ENCODE assay signal across 31 cellular contexts in genomic region chr11:84381666-84382065, GRCh38.
"Had no signal": no experiment of that assay in that cellular context is flagged by ENCODE, and none has a peak within 500 bp of the region (broad histone marks: within the 10 kb centered on the region; RNA-seq: fewer than 3 reads in every experiment).

No MANE protein-coding gene starts in this region.

- H3K27ac ChIP-seq: ascending aorta, breast epithelium, cardiac muscle cell, colonic mucosa, epithelial cell of prostate, esophagus squamous epithelium, gastroesophageal sphincter had no signal

- H3K4me1 ChIP-seq: ascending aorta, breast epithelium, colonic mucosa, esophagus squamous epithelium had no signal

- H3K4me3 ChIP-seq: ascending aorta, breast epithelium, cardiac muscle cell, colonic mucosa, esophagus squamous epithelium, gastroesophageal sphincter had no signal

- H3K9me3 ChIP-seq: ascending aorta, breast epithelium, colonic mucosa, esophagus squamous epithelium, gastroesophageal sphincter had no signal

- H3K36me3 ChIP-seq: ascending aorta, breast epithelium, cardiac muscle cell, colonic mucosa, esophagus squamous epithelium, gastroesophageal sphincter had no signal

- FAIRE-seq: endometrium, endothelial cell of umbilical vein had no signal

- DNase-seq: activated CD4-positive, alpha-beta memory T cell treated with anti-CD3 and anti-CD28 coated beads, Interleukin-2, amount 10 ng/mL, durations not matched to agents 7 days and 5 days; activated CD4-positive, alpha-beta T cell treated with anti-CD3 and anti-CD28 coated beads for 4 hours; activated CD4-positive, alpha-beta T cell treated with anti-CD3 and anti-CD28 coated beads, Interleukin-2, amount 10 ng/mL, durations not matched to agents 7 days and 5 days; activated CD4-positive, alpha-beta T cell treated with anti-CD3 and anti-CD28 coated beads, Interleukin-2, amount 50 U/mL, for 4 hours; activated CD4-positive, CD25-positive, alpha-beta regulatory T cell; activated CD4-positive, CD25-positive, alpha-beta regulatory T cell treated with anti-CD3 and anti-CD28 coated beads, Interleukin-2, amount 50 U/mL, for 72 hours; activated CD8-positive, alpha-beta memory T cell treated with anti-CD3 and anti-CD28 coated beads, Interleukin-2, amount 50 U/mL, for 48 hours; activated gamma-delta T cell; activated naive CD4-positive, alpha-beta T cell; activated naive CD4-positive, alpha-beta T cell treated with anti-CD3 and anti-CD28 coated beads, Interleukin-2, amount 10 ng/mL, durations not matched to agents 7 days and 5 days; activated naive CD8-positive, alpha-beta T cell treated with anti-CD3 and anti-CD28 coated beads, Interleukin-2, amount 10 ng/mL, durations not matched to agents 7 days and 5 days; activated T-cell treated with anti-CD3 and anti-CD28 coated beads for 4 hours; activated T-cell treated with anti-CD3 and anti-CD28 coated beads, Interleukin-2, amount 50 U/mL, for 24 hours; activated T-cell treated with anti-CD3 and anti-CD28 coated beads, Interleukin-2, amount 50 U/mL, for 72 hours; central memory CD4-positive, alpha-beta T cell; cerebellar nuclear complex; colonic mucosa; effector CD8-positive, alpha-beta T cell; esophagus squamous epithelium; foreskin melanocyte; head of caudate nucleus; T-helper 17 cell; T1000 had no signal

- ATAC-seq: activated naive CD4-positive, alpha-beta T cell treated with anti-CD3 and anti-CD28 coated beads, Interleukin-2, amount 50 U/mL, for 72 hours; activated T-cell treated with anti-CD3 and anti-CD28 coated beads, Interleukin-2, amount 50 U/mL, for 72 hours; gastroesophageal sphincter; T-helper 17 cell had no signal

- H3K27me3 ChIP-seq: ascending aorta, breast epithelium, cardiac muscle cell, colonic mucosa, esophagus squamous epithelium, gastroesophageal sphincter had no signal
